ENCODE assay signal across 9 cellular contexts in the genomic region with DNA sequence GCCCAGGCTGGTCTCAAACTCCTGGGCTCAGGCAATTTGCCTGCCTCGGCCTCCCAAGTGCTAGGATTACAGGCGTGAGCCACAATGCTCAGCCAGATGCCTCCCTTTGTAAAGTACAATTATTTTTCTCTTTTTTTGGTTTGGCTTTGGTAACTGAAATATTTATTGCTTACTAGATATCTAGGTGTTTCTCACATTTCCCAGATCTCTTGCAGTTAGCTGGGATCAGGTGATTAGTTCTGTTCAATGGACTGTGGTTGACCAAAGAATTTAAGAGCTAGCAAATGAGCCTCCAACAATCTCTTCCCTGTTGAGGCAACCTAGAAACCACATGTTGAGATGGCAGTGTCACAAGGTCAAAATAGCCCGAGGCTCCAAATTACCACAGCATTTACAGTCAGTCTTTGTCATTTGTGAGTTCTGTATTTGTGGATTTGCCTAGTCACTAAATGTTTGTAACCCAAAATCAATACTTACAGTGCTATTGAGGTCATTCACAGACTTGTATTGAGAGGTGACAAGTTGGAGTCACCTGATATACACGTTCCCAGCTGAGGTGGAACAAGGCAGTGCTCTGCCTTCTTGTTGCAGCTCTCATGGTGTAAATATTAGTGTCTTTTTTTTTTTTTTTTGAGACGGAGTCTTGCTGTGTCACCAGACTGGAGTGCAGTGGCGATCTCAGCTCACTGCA. TPM values are rescaled to one million over a fixed set of nuclear protein-coding genes. Genes with fewer than 3 reads are reported as not detected.
A peak's percentile ranks its signal among the peaks of the same experiment; 100 is the strongest.
DNase-seq lines count a peak whose midpoint lies in the region; ATAC-seq, FAIRE-seq and TF ChIP-seq lines count a peak whose summit lies in the region.
"Not testable (repeated sequence)": the region's sequence is repeated elsewhere in the genome, so short reads cannot be mapped to it uniquely, and the experiment has no call there.
"Had no signal": no experiment of that assay in that cellular context is flagged by ENCODE, and none has a peak within 500 bp of the region (broad histone marks: within the 10 kb centered on the region; RNA-seq: fewer than 3 reads in every experiment).

No MANE protein-coding gene starts in this region.

- H3K36me3 Mint-ChIP-seq in HFFc6 (ENCODE audit: low read depth), result not testable (repeated sequence)

- in situ Hi-C loops in mammary epithelial cell (cut with MboI; ENCODE audit: low sequenced_read_pairs in 2 of 2), result not testable (repeated sequence)

- POLR2A ChIA-PET in PC-3 (lab: Charles Lee; ENCODE audit: unreplicated experiment), result not testable (repeated sequence)

- peak overlapping the region; percentile 62 for H3K27ac ChIP-seq in PC-3 (ENCODE audit: low read length)
- not testable (repeated sequence) for H3K27ac ChIP-seq in mammary epithelial cell (ENCODE audit: insufficient read depth, low read depth, low read length); keratinocyte (ENCODE audit: control insufficient read depth, insufficient read depth, low read length)

- not testable (repeated sequence) for H3K27me3 ChIP-seq in PC-3 (ENCODE audit: low read length); mammary epithelial cell (ENCODE audit: insufficient read depth, low read length); keratinocyte (ENCODE audit: control insufficient read depth, extremely low read depth, insufficient read depth, low read length)

- peaks cover 17% of the 10 kb centered on the region for H3K27me3 Mint-ChIP-seq in HFFc6 (ENCODE audit: insufficient read depth)

- H3F3A ChIP-seq in PC-3 (ENCODE audit: low read length, unreplicated experiment), result not testable (repeated sequence)

- H3K9me1 ChIP-seq in keratinocyte (ENCODE audit: control insufficient read depth, extremely low read depth, insufficient read depth, low read length), result not testable (repeated sequence)

- H3K4me3 Mint-ChIP-seq in HFFc6, result not testable (repeated sequence)

- H3K79me2 ChIP-seq in PC-3 (ENCODE audit: low read length); mammary epithelial cell (ENCODE audit: insufficient read depth, low read length); keratinocyte (ENCODE audit: control insufficient read depth, insufficient read depth, low read length): not testable (repeated sequence)

- not testable (repeated sequence) for BruUV-seq in PC-3 (replicated peaks; lab: Mats Ljungman, UMichigan); mammary epithelial cell (replicated peaks; lab: Mats Ljungman, UMichigan)

- not testable (repeated sequence) for H3K4me3 ChIP-seq in PC-3 (ENCODE audit: low read length); mammary epithelial cell (replicated peaks in 1 of 3; ENCODE audit: insufficient read depth in 1 of 3, low read depth in 2 of 3, low read length in 3 of 3); keratinocyte (ENCODE audit: control insufficient read depth in 2 of 3, extremely low read depth in 1 of 3, insufficient read depth in 2 of 3, low read depth in 1 of 3, low read length in 3 of 3)

- H3K4me2 ChIP-seq in PC-3 (ENCODE audit: low read length); mammary epithelial cell (ENCODE audit: insufficient read depth, low read depth, low read length); keratinocyte (ENCODE audit: control insufficient read depth, extremely low read depth, insufficient read depth, low read depth, low read length): not testable (repeated sequence)

- dilution Hi-C loops in mammary epithelial cell (cut with HindIII; ENCODE audit: low sequenced_read_pairs), result loop anchor here (5.0 kb wide), 1 partner anchor 100 kb away; no protein-coding TSS in a partner anchor
- dilution Hi-C loops in keratinocyte (cut with MboI; ENCODE audit: extremely low pct_ligation_motif_present, low sequenced_read_pairs), result not testable (repeated sequence)

- CTCF ChIA-PET in PC-3 (lab: Charles Lee); mammary epithelial cell (lab: Charles Lee; ENCODE audit: low non-redundant PET): not testable (repeated sequence)

- H3K9me3 ChIP-seq in PC-3 (ENCODE audit: low read length); mammary epithelial cell (replicated peaks; ENCODE audit: insufficient read depth, low read length); keratinocyte (ENCODE audit: control insufficient read depth, low read depth, low read length): not testable (repeated sequence)

- H3K9ac ChIP-seq in PC-3 (ENCODE audit: low read length); mammary epithelial cell (ENCODE audit: insufficient read depth, low read length); keratinocyte (ENCODE audit: control insufficient read depth, extremely low read depth, insufficient read depth, low read length): not testable (repeated sequence)

- FAIRE-seq in keratinocyte (lab: Jason Lieb, UNC), result peak; percentile 20

- H3K9me2 ChIP-seq in PC-3 (replicated peaks; ENCODE audit: low read length), result not testable (repeated sequence)

- H3K4me1 ChIP-seq in PC-3 (ENCODE audit: insufficient read depth, low read length); mammary epithelial cell (ENCODE audit: insufficient read depth, low read length); keratinocyte (ENCODE audit: control insufficient read depth, extremely low read depth, insufficient read depth, low read length): not testable (repeated sequence)

- intact Hi-C loops in PC-3 (cut with micrococcal nuclease); mammary epithelial cell (cut with micrococcal nuclease): not testable (repeated sequence)

- H3K4me1 Mint-ChIP-seq in HFFc6 (ENCODE audit: low read depth), result not testable (repeated sequence)

- H4K20me1 ChIP-seq in PC-3 (ENCODE audit: low read length); mammary epithelial cell (ENCODE audit: insufficient read depth, low read length); keratinocyte (ENCODE audit: control insufficient read depth, extremely low read depth, insufficient read depth, low read length): not testable (repeated sequence)

- peak; percentile 66 for ATAC-seq in PC-3

- H3K27ac Mint-ChIP-seq in HFFc6, result not testable (repeated sequence)

- WGBS in mammary epithelial cell (ENCODE audit: low coverage, missing lambda C conversion rate), result 67% methylated on average over 5 of the region's 6 CpGs

- TF ChIP-seq CTCF in HFFc6 (IDR thresholded peaks at IDR 0.05); PC-3 (conservative IDR thresholded peaks at IDR 0.05; ENCODE audit: low read depth, low read length); mammary epithelial cell (conservative IDR thresholded peaks at IDR 0.05 in 1 of 2, IDR thresholded peaks at IDR 0.05 in 1 of 2; ENCODE audit: extremely low read depth in 1 of 2, insufficient read depth in 1 of 2, low read depth in 1 of 2, low read length in 2 of 2); keratinocyte (optimal IDR thresholded peaks at IDR 0.05 in 1 of 3, IDR thresholded peaks at IDR 0.05 in 1 of 3, conservative IDR thresholded peaks at IDR 0.05 in 1 of 3; ENCODE audit: extremely low read depth in 1 of 3, insufficient read depth in 2 of 3, low read length in 3 of 3): not testable (repeated sequence)

- H3K36me3 ChIP-seq in PC-3 (ENCODE audit: low read depth, low read length); mammary epithelial cell (ENCODE audit: insufficient read depth, low read length); keratinocyte (ENCODE audit: control insufficient read depth in 2 of 2, extremely low read depth in 1 of 2, insufficient read depth in 2 of 2, low read length in 2 of 2): not testable (repeated sequence)

- H2AFZ ChIP-seq in PC-3 (ENCODE audit: low read length); mammary epithelial cell (ENCODE audit: low read depth, low read length); keratinocyte (ENCODE audit: control insufficient read depth, low read length): not testable (repeated sequence)

- not testable (repeated sequence) for H3K9me3 Mint-ChIP-seq in HFFc6

- peak; percentile 19 for DNase-seq in EL
- peak; percentile 38 for DNase-seq in HFFc6
- DNase-seq in PC-3, result peak; percentile 53
- DNase-seq in SW480 (ENCODE audit: low spot score), result peak; percentile 24
- peak; percentile 61 for DNase-seq in mammary epithelial cell
- DNase-seq in keratinocyte (ENCODE audit: low read depth, low spot score), result not testable (repeated sequence)
- DNase-seq in myocyte (ENCODE audit: low read depth), result peak; percentile 42

RNA-seq across cellular contexts. Expression of a gene that starts 3.6 kb away (rescaled TPM):
- not detected for total RNA-seq in HFFc6 (2021; fragmentation: NEBNext Ultra II Directional; extraction: Animal tissue kit (Norgen Biotek cat#: 25700))
- total RNA-seq in PC-3 (2014; rRNA removed) (0.22 and 0.46 TPM in 2 replicates), mammary epithelial cell (1 to 10 TPM in 1 of 2 donors, under 1 TPM in 1; 0.67 to 1.7 TPM), myocyte (0.08 TPM in 1 of 2 replicates, not detected in the other)
- polyA plus RNA-seq in mammary epithelial cell (0.03 TPM), keratinocyte (0.12 to 0.31 TPM (median 0.12 TPM) in 3 replicates)
- polyA minus RNA-seq in mammary epithelial cell (not detected), keratinocyte (2.4 TPM in 1 of 3 replicates, not detected in the others)
- polyA plus RNA-seq in keratinocyte (2011; ENCODE audit: low read depth), result 2.8 TPM
- 0.04 and 0.06 TPM in 2 replicates for polyA plus RNA-seq in keratinocyte (2011; cell fraction: cytosol; rRNA removed)
- 2.2 and 4.2 TPM in 2 replicates for polyA plus RNA-seq in keratinocyte (2011; cell fraction: nucleus; rRNA removed)
- 0.06 and 2.1 TPM in 2 replicates for polyA plus RNA-seq in keratinocyte (2012; ENCODE audit: low replicate concordance)
- polyA minus RNA-seq in keratinocyte (2011; cell fraction: cytosol; rRNA and poly(A)+ RNA removed), result not detected
- polyA minus RNA-seq in keratinocyte (2011; cell fraction: nucleus; rRNA and poly(A)+ RNA removed), result 0.63 and 2.6 TPM in 2 replicates
- polyA plus RNA-seq in myocyte (2012), result 0.42 TPM
- total RNA-seq: Daoy had no signal

RNA-seq across cellular contexts. Expression of a gene that starts 26.4 kb away (rescaled TPM):
- total RNA-seq in HFFc6 (2021; fragmentation: NEBNext Ultra II Directional; extraction: Animal tissue kit (Norgen Biotek cat#: 25700)), result 1 to 10 TPM in 2 of 6 experiments, under 1 TPM in 4; 0.38 to 2.6 (median 0.74) TPM
- 0.55 and 4.0 TPM in 2 replicates for total RNA-seq in PC-3 (2014; rRNA removed)
- total RNA-seq in mammary epithelial cell, result 1 to 10 TPM; 3.7 to 5.9 TPM
- polyA plus RNA-seq in mammary epithelial cell, result 3.6 TPM
- polyA minus RNA-seq in mammary epithelial cell, result 0.16 TPM
- polyA plus RNA-seq in keratinocyte, result 1.7 to 4.2 TPM (median 3.5 TPM) in 3 replicates
- 2.7 TPM for polyA plus RNA-seq in keratinocyte (2011; ENCODE audit: low read depth)
- polyA plus RNA-seq in keratinocyte (2011; cell fraction: cytosol; rRNA removed), result 0.44 and 1.0 TPM in 2 replicates
- 8.2 and 8.6 TPM in 2 replicates for polyA plus RNA-seq in keratinocyte (2011; cell fraction: nucleus; rRNA removed)
- polyA plus RNA-seq in keratinocyte (2012; ENCODE audit: low replicate concordance), result 1.7 and 2.3 TPM in 2 replicates
- 2.4 to 3.6 TPM in 2 of 3 replicates, not detected in the other for polyA minus RNA-seq in keratinocyte
- not detected for polyA minus RNA-seq in keratinocyte (2011; cell fraction: cytosol; rRNA and poly(A)+ RNA removed)
- 3.0 and 5.7 TPM in 2 replicates for polyA minus RNA-seq in keratinocyte (2011; cell fraction: nucleus; rRNA and poly(A)+ RNA removed)
- 0.16 and 0.62 TPM in 2 replicates for total RNA-seq in myocyte
- 3.3 TPM for polyA plus RNA-seq in myocyte (2012)

RNA-seq across cellular contexts. Expression of a gene that starts 28.4 kb away (rescaled TPM):
- total RNA-seq in HFFc6 (2021; fragmentation: NEBNext Ultra II Directional; extraction: Animal tissue kit (Norgen Biotek cat#: 25700)), result not detected
- total RNA-seq in PC-3 (2014; rRNA removed), result 6.1 and 8.7 TPM in 2 replicates
- 10 to 100 TPM; 22.0 to 47.5 TPM for total RNA-seq in mammary epithelial cell
- polyA plus RNA-seq in mammary epithelial cell, result 54.1 TPM
- 177 TPM for polyA minus RNA-seq in mammary epithelial cell
- 59.4 to 64.8 TPM (median 63.9 TPM) in 3 replicates for polyA plus RNA-seq in keratinocyte
- 24.8 TPM for polyA plus RNA-seq in keratinocyte (2011; ENCODE audit: low read depth)
- 64.2 and 70.9 TPM in 2 replicates for polyA plus RNA-seq in keratinocyte (2011; cell fraction: cytosol; rRNA removed)
- polyA plus RNA-seq in keratinocyte (2011; cell fraction: nucleus; rRNA removed), result 131 and 154 TPM in 2 replicates
- polyA plus RNA-seq in keratinocyte (2012; ENCODE audit: low replicate concordance), result 59.8 and 63.1 TPM in 2 replicates
- polyA minus RNA-seq in keratinocyte, result 44.5 to 102 TPM (median 54.1 TPM) in 3 replicates
- 47.2 TPM for polyA minus RNA-seq in keratinocyte (2011; cell fraction: cytosol; rRNA and poly(A)+ RNA removed)
- polyA minus RNA-seq in keratinocyte (2011; cell fraction: nucleus; rRNA and poly(A)+ RNA removed), result 47.3 and 59.9 TPM in 2 replicates
- not detected in 2 replicates for total RNA-seq in myocyte
- polyA plus RNA-seq in myocyte (2012), result not detected
- total RNA-seq: CD8-positive, alpha-beta T cell had no signal

RNA-seq across cellular contexts. Expression of a gene that starts 32.2 kb away (rescaled TPM):
- total RNA-seq in HFFc6 (2021; fragmentation: NEBNext Ultra II Directional; extraction: Animal tissue kit (Norgen Biotek cat#: 25700)), result 10 to 100 TPM; 16.3 to 23.3 (median 20.1) TPM
- total RNA-seq in PC-3 (2014; rRNA removed) (19.8 and 24.9 TPM in 2 replicates), mammary epithelial cell (10 to 100 TPM; 63.2 to 79.6 TPM), myocyte (9.9 and 10.5 TPM in 2 replicates)
- polyA plus RNA-seq in mammary epithelial cell (42.3 TPM), keratinocyte (52.9 to 67.5 TPM (median 56.4 TPM) in 3 replicates)
- polyA minus RNA-seq in mammary epithelial cell (22.8 TPM), keratinocyte (32.5 to 155 TPM (median 77.3 TPM) in 3 replicates)
- 5.9 TPM for polyA plus RNA-seq in keratinocyte (2011; ENCODE audit: low read depth)
- 21.0 and 24.5 TPM in 2 replicates for polyA plus RNA-seq in keratinocyte (2011; cell fraction: cytosol; rRNA removed)
- polyA plus RNA-seq in keratinocyte (2011; cell fraction: nucleus; rRNA removed), result 184 and 195 TPM in 2 replicates
- polyA plus RNA-seq in keratinocyte (2012; ENCODE audit: low replicate concordance), result 15.0 and 23.1 TPM in 2 replicates
- polyA minus RNA-seq in keratinocyte (2011; cell fraction: cytosol; rRNA and poly(A)+ RNA removed), result 24.0 TPM
- polyA minus RNA-seq in keratinocyte (2011; cell fraction: nucleus; rRNA and poly(A)+ RNA removed), result 56.3 and 99.1 TPM in 2 replicates
- polyA plus RNA-seq in myocyte (2012), result 24.4 TPM
